ENCODE assay signal across 27 cellular contexts in the genomic region with DNA sequence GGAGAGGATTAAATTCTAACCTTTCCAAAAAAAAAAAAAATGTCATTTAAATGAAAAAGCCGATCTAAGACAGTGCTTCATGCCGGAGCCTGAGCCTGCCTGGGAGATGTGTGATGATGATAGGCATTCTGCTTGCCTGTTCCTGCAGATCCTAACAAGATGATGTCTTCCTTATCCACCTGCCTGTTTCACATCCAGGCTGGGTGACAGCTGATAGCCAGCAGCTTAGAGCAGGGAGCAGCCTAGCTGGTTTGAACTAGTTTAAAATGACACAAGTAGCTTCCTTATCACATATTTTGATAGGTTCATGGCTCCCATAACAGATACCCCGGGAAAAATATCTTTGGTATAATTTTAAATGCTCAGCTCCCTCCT.
A peak's percentile ranks its signal among the peaks of the same experiment; 100 is the strongest.
DNase-seq lines count a peak whose midpoint lies in the region; ATAC-seq and TF ChIP-seq lines count a peak whose summit lies in the region.
"Had no signal": no experiment of that assay in that cellular context is flagged by ENCODE, and none has a peak within 500 bp of the region (broad histone marks: within the 10 kb centered on the region; RNA-seq: fewer than 3 reads in every experiment).

No MANE protein-coding gene starts in this region.

- H3K4me1 ChIP-seq in SK-N-SH (ENCODE audit: control insufficient read depth in 1 of 2, insufficient read depth in 2 of 2, low read depth in 1 of 2, low read length in 1 of 2): peaks cover 0 to 25% of the 10 kb centered on the region in 2 experiments; a peak in 2 of 4 replicates
- H3K4me1 ChIP-seq: breast epithelium, esophagus muscularis mucosa, prostate gland had no signal

- no peaks in the 10 kb centered on the region for H3F3A ChIP-seq in SK-N-SH (replicated peaks; ENCODE audit: insufficient read depth)

- peak overlapping the region in 1 of 2 experiments; percentile 56; a peak in 2 of 4 replicates for H3K27ac ChIP-seq in SK-N-SH (ENCODE audit: low read depth in 2 of 2, low read length in 1 of 2)
- H3K27ac ChIP-seq: breast epithelium, esophagus muscularis mucosa, PC-9, prostate gland had no signal

- no peaks in the 10 kb centered on the region for H3K9me3 ChIP-seq in SK-N-SH
- H3K9me3 ChIP-seq: breast epithelium, esophagus muscularis mucosa, prostate gland had no signal

- CTCF ChIA-PET in SK-N-SH (lab: Yijun Ruan, JAX): interaction anchor here (1.2 to 5.4 kb wide), 8 partner anchors 10 to 86 kb away, joined by 4 to 23 read pairs (median 8); no protein-coding TSS in a partner anchor

- H2AFZ ChIP-seq in SK-N-SH (ENCODE audit: low read depth): no peak overlapping the region
- H2AFZ ChIP-seq: PC-9 had no signal

- H3K4me2 ChIP-seq in SK-N-SH: no peak overlapping the region
- H3K4me2 ChIP-seq: PC-9 had no signal

- H4K20me1 ChIP-seq in SK-N-SH (ENCODE audit: insufficient read depth): no peaks in the 10 kb centered on the region

- POLR2A ChIA-PET in SK-N-SH (lab: Yijun Ruan, JAX): interaction anchor here (1.7 kb wide), 1 partner anchor 26 kb away, joined by 7 read pairs; no protein-coding TSS in a partner anchor

- H3K9me2 ChIP-seq in SK-N-SH: no peaks in the 10 kb centered on the region

- WGBS in SK-N-SH (ENCODE audit: low lambda C conversion rate): 15% methylated on average over 3 of the region's 3 CpGs

- H3K79me2 ChIP-seq in SK-N-SH (ENCODE audit: insufficient read depth): no peaks in the 10 kb centered on the region

- peak; percentile 2 for DNase-seq in NCI-H526 treated with DMSO at 0.1 percent for 48 hours (lab: John Stamatoyannopoulos, UW)
- no peak for DNase-seq in NCI-H526 (lab: John Stamatoyannopoulos, UW)
- DNase-seq in SK-N-SH: peak; percentile 68
- DNase-seq in left kidney (ENCODE audit: low read depth, low spot score): peak; percentile 48
- no peak for DNase-seq in Ammon's horn (ENCODE audit: low spot score)
- DNase-seq in activated effector memory CD4-positive, alpha-beta T cell treated with anti-CD3 and anti-CD28 coated beads, Interleukin-2, amount 50 U/mL, for 16 hours: no peak
- DNase-seq in HUDEP-2 (lab: John Stamatoyannopoulos, UW; ENCODE audit: unreplicated experiment in 76 of 76): no peak
- DNase-seq: activated CD4-positive, alpha-beta T cell treated with anti-CD3 and anti-CD28 coated beads, Interleukin-2, amount 10 ng/mL, durations not matched to agents 7 days and 5 days; activated naive CD4-positive, alpha-beta T cell treated with anti-CD3 and anti-CD28 coated beads, Interleukin-2, amount 10 ng/mL, durations not matched to agents 7 days and 5 days; DMS153; effector memory CD4-positive, alpha-beta T cell; GF-D8; H9; left colon; NCI-H1105 treated with DMSO at 0.1 percent for 48 hours; NCI-H2029 treated with DMSO at 0.1 percent for 48 hours; NK-92 treated with Interleukin-12 subunit alpha and Interleukin-12 subunit beta, amount 100 ng/mL, for 24 hours; PC-9; SHP77 treated with DMSO at 0.1 percent for 48 hours; stimulated activated CD4-positive, alpha-beta T cell treated with anti-CD3 and anti-CD28 coated beads, Interleukin-4, amount 100 ng/mL, for 4 hours had no signal

- H3K4me3 ChIP-seq in SK-N-SH (ENCODE audit: low read depth in 2 of 2, low read length in 1 of 2): no peak overlapping the region
- H3K4me3 ChIP-seq: breast epithelium, esophagus muscularis mucosa, PC-9, prostate gland had no signal

- H3K9ac ChIP-seq in SK-N-SH: no peak overlapping the region

- ATAC-seq in GM18520 (IDR thresholded peaks at IDR 0.05; ENCODE audit: unreplicated experiment): no peak
- ATAC-seq: left colon; sciatic nerve; stimulated activated memory B cell treated with anti-CD40 and anti-IgM and Interleukin-4, amounts not matched to agents 10 μg/mL and 1 μg/mL and 100 μg/mL, for 72 hours; WTC11 had no signal

- no peak for TF ChIP-seq CTCF in SK-N-SH (IDR thresholded peaks at IDR 0.05)

- no peaks in the 10 kb centered on the region for H3K36me3 ChIP-seq in SK-N-SH (replicated peaks in 1 of 2; ENCODE audit: control insufficient read depth in 1 of 2, insufficient read depth in 2 of 2, low read length in 1 of 2)
- H3K36me3 ChIP-seq: breast epithelium, esophagus muscularis mucosa, prostate gland had no signal

- no peaks in the 10 kb centered on the region for H3K27me3 ChIP-seq in SK-N-SH (ENCODE audit: insufficient read depth)
- H3K27me3 ChIP-seq: esophagus muscularis mucosa had no signal

- peak in 1 of 2 experiments; percentile 82; a peak in 2 of 4 replicates for TF ChIP-seq EP300 in SK-N-SH (IDR thresholded peaks at IDR 0.05; ENCODE audit: borderline replicate concordance in 1 of 2, low read depth in 1 of 2, low read length in 1 of 2)

- peak; percentile 31 for TF ChIP-seq RAD21 in SK-N-SH (IDR thresholded peaks at IDR 0.05; ENCODE audit: low read length)

TF ChIP-seq in SK-N-SH, 30 proteins besides CTCF, POLR2A, EP300 and RAD21:
- TF ChIP-seq RXRA (IDR thresholded peaks at IDR 0.05; ENCODE audit: borderline replicate concordance, low read depth) (no peak), GATA2 (CRISPR knock-in tag; IDR thresholded peaks at IDR 0.05) (peak; percentile 99), TCF12 (IDR thresholded peaks at IDR 0.05) (peak; percentile 19), CHD2 (IDR thresholded peaks at IDR 0.05; ENCODE audit: low read length, partially characterized antibody) (peak; percentile 61), SIN3A (IDR thresholded peaks at IDR 0.05; ENCODE audit: borderline replicate concordance, low read depth, low read length) (no peak), FOXJ3 (CRISPR knock-in tag; IDR thresholded peaks at IDR 0.05) (peak; percentile 82; the same call in 1 of the 2 replicates), RCOR1 (IDR thresholded peaks at IDR 0.05; ENCODE audit: low read length) (peak; percentile 81; the same call in 1 of the 2 replicates), JUND (IDR thresholded peaks at IDR 0.05) (no peak), TEAD4 (IDR thresholded peaks at IDR 0.05; ENCODE audit: borderline replicate concordance, insufficient read depth) (no peak), ELF1 (IDR thresholded peaks at IDR 0.05) (no peak), GABPA (IDR thresholded peaks at IDR 0.05; ENCODE audit: low read depth) (no peak), NRF1 (IDR thresholded peaks at IDR 0.05; ENCODE audit: low read depth, low read length) (no peak), RFX5 (IDR thresholded peaks at IDR 0.05; ENCODE audit: low read length) (no peak)
- TF ChIP-seq, protein P1, sequence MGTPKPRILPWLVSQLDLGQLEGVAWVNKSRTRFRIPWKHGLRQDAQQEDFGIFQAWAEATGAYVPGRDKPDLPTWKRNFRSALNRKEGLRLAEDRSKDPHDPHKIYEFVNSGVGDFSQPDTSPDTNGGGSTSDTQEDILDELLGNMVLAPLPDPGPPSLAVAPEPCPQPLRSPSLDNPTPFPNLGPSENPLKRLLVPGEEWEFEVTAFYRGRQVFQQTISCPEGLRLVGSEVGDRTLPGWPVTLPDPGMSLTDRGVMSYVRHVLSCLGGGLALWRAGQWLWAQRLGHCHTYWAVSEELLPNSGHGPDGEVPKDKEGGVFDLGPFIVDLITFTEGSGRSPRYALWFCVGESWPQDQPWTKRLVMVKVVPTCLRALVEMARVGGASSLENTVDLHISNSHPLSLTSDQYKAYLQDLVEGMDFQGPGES (IDR thresholded peaks at IDR 0.05; ENCODE audit: low read depth, low read length): no peak
- TF ChIP-seq, protein P2, sequence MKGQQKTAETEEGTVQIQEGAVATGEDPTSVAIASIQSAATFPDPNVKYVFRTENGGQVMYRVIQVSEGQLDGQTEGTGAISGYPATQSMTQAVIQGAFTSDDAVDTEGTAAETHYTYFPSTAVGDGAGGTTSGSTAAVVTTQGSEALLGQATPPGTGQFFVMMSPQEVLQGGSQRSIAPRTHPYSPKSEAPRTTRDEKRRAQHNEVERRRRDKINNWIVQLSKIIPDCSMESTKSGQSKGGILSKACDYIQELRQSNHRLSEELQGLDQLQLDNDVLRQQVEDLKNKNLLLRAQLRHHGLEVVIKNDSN (IDR thresholded peaks at IDR 0.05; ENCODE audit: borderline replicate concordance, low read depth): no peak
- TF ChIP-seq, protein P3, sequence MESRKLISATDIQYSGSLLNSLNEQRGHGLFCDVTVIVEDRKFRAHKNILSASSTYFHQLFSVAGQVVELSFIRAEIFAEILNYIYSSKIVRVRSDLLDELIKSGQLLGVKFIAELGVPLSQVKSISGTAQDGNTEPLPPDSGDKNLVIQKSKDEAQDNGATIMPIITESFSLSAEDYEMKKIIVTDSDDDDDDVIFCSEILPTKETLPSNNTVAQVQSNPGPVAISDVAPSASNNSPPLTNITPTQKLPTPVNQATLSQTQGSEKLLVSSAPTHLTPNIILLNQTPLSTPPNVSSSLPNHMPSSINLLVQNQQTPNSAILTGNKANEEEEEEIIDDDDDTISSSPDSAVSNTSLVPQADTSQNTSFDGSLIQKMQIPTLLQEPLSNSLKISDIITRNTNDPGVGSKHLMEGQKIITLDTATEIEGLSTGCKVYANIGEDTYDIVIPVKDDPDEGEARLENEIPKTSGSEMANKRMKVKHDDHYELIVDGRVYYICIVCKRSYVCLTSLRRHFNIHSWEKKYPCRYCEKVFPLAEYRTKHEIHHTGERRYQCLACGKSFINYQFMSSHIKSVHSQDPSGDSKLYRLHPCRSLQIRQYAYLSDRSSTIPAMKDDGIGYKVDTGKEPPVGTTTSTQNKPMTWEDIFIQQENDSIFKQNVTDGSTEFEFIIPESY (IDR thresholded peaks at IDR 0.05; ENCODE audit: borderline replicate concordance, low read depth): no peak
TF ChIP-seq in SK-N-SH: peak in this region for 5.

Comparison
In these comparisons a context has a peak if more than half of its experiments do, and no peak if none do; other contexts are left out.
1. DNase-seq: peak in NCI-H526 treated with DMSO at 0.1 percent for 48 hours (single experiment), SK-N-SH (single experiment) and left kidney (single experiment); none in NCI-H526 (0 of 2), Ammon's horn (single experiment), activated effector memory CD4-positive, alpha-beta T cell treated with anti-CD3 and anti-CD28 coated beads, Interleukin-2, amount 50 U/mL, for 16 hours (single experiment) and HUDEP-2 (0 of 76).